8 cellular contexts compared by ENCODE assay signal in the genomic region with DNA sequence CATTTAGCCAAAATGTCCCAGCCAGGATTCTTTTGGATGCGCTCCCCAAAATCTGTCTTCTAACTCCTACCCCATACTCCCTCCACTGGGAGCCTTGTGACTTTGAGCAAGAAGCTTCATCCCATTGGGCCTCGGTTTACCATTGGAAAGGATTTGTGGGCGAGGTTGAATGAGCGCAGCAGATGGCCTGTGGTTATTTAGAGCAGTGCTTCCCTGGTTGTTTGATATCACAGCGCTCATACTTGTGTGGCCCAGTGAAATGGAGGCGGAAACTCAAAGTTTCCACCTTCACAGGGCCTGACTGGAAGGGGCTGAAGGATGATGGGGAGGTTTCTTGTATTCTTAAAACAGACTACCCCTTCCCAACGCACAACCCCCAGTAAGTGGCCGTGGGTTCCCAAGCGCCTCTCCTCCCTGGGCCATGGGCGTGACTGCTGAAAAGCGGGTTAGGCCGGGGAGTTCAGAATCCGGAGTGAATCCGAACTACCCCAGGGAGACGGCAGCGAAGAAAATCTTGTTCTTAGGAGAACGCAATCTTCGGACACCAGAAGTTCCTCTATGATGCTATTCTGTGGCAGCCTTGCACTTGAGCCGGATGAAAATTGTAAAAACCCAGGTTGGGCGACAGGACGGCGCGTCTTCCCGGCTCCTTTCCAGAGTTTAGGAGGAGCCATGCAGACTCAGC. TPM values are rescaled to one million over a fixed set of nuclear protein-coding genes. Genes with fewer than 3 reads are reported as not detected.
DNase-seq lines count a peak whose midpoint lies in the region; ATAC-seq and TF ChIP-seq lines count a peak whose summit lies in the region.

No MANE protein-coding gene starts in this region.

- H3K36me3 ChIP-seq in SJSA1 = peaks cover 81% of the 10 kb centered on the region
- H3K36me3 ChIP-seq in ectodermal cell (ENCODE audit: control insufficient read depth, insufficient read depth, low read length) = peaks cover 46% of the 10 kb centered on the region

- H3K4me1 Mint-ChIP-seq in naive thymus-derived CD8-positive, alpha-beta T cell = peaks cover 17 to 54% (median 43%) of the 10 kb centered on the region in 4 donors

- 14 to 16% methylated on average over 24 of the region's 24 CpGs for WGBS in ectodermal cell, 2 experiments

- H3K27me3 ChIP-seq in SJSA1 (replicated peaks) = no peaks in the 10 kb centered on the region
- no peaks in the 10 kb centered on the region for H3K27me3 ChIP-seq in ectodermal cell (ENCODE audit: control insufficient read depth, insufficient read depth, low read length, poor library complexity, severe bottlenecking)

- H3K27ac ChIP-seq in SJSA1 = peak overlapping the region; percentile 99
- peak overlapping the region; percentile 90 for H3K27ac ChIP-seq in ectodermal cell (ENCODE audit: insufficient read depth, low read depth, low read length, poor library complexity, severe bottlenecking)

- TF ChIP-seq CTCF in GM12864 (IDR thresholded peaks at IDR 0.05; ENCODE audit: low read depth, low read length, missing control alignments) = no peak

- peaks cover 8 to 62% (median 29%) of the 10 kb centered on the region in 3 donors for H3K36me3 Mint-ChIP-seq in naive thymus-derived CD8-positive, alpha-beta T cell

- H3K4me1 ChIP-seq in SJSA1 (replicated peaks) = peaks cover 35% of the 10 kb centered on the region
- peaks cover 17% of the 10 kb centered on the region for H3K4me1 ChIP-seq in ectodermal cell (ENCODE audit: control insufficient read depth, insufficient read depth, low read length)

- peaks cover 0 to 3% (median 0%) of the 10 kb centered on the region in 9 donors for H3K9me3 Mint-ChIP-seq in naive thymus-derived CD8-positive, alpha-beta T cell

- peaks cover 0 to 4% (median 0%) of the 10 kb centered on the region in 5 donors for H3K27me3 Mint-ChIP-seq in naive thymus-derived CD8-positive, alpha-beta T cell

- no peak for ATAC-seq in naive thymus-derived CD8-positive, alpha-beta T cell
- no peak for ATAC-seq in GM21526 (IDR thresholded peaks at IDR 0.05; ENCODE audit: low FRiP score, unreplicated experiment)

- DNase-seq in AG08395 (ENCODE audit: low spot score) = peak; percentile 67
- DNase-seq in GM12864 (ENCODE audit: low read depth) = no peak
- DNase-seq in SJSA1 (ENCODE audit: low read depth in 1 of 2, low spot score in 2 of 2) = no peak
- peak in 1 of 10 donors; percentile 15 for DNase-seq in naive thymus-derived CD8-positive, alpha-beta T cell
- no peak for DNase-seq in NCI-H774 (lab: John Stamatoyannopoulos, UW)
- no peak for DNase-seq in HK-2 (ENCODE audit: unreplicated experiment)

- peak overlapping the region; percentile 87 to 100 (median 98) for H3K4me3 Mint-ChIP-seq in naive thymus-derived CD8-positive, alpha-beta T cell

- POLR2A ChIA-PET in naive thymus-derived CD8-positive, alpha-beta T cell (lab: Charles Lee) = interaction anchor here (0.6 to 7.5 kb wide), 32 partner anchors 9 to 525 kb away, joined by 3 to 135 read pairs (median 4); a partner anchor contains a TSS

- H3K9me3 ChIP-seq in SJSA1 (replicated peaks) = no peaks in the 10 kb centered on the region
- H3K9me3 ChIP-seq in ectodermal cell (ENCODE audit: control insufficient read depth, low read length) = no peaks in the 10 kb centered on the region

- H3K27ac Mint-ChIP-seq in naive thymus-derived CD8-positive, alpha-beta T cell = peak overlapping the region; percentile 82 to 100 (median 98)

- H3K4me3 ChIP-seq in GM12864 (ENCODE audit: low read depth, low read length) (peak overlapping the region; percentile 67), SJSA1 (peak overlapping the region; percentile 96), ectodermal cell (ENCODE audit: insufficient read depth, low read depth, low read length) (peak overlapping the region; percentile 100)

RNA-seq across cellular contexts. Expression of a gene that starts 1.2 kb away (rescaled TPM):
- total RNA-seq in SJSA1 (2014; rRNA removed; shearing (Covaris generic)) = 225 and 281 TPM in 2 replicates
- polyA plus RNA-seq in ectodermal cell (2013, experiment 1 of 4) = 286 TPM
- polyA plus RNA-seq in ectodermal cell (2013, experiment 2 of 4) = 320 TPM
- 282 TPM for polyA plus RNA-seq in ectodermal cell (2013, experiment 3 of 4)
- polyA plus RNA-seq in ectodermal cell (2013, experiment 4 of 4) = 313 TPM
- total RNA-seq in naive thymus-derived CD8-positive, alpha-beta T cell = 100 to 1,000 TPM; 301 to 312 TPM
- 100 to 1,000 TPM in 1 of 3 donors, 10 to 100 TPM in 2; 51.9 to 122 (median 61.0) TPM for polyA plus RNA-seq in naive thymus-derived CD8-positive, alpha-beta T cell

RNA-seq across cellular contexts. Expression of a gene that starts 13.4 kb away (rescaled TPM):
- 177 and 263 TPM in 2 replicates for total RNA-seq in SJSA1 (2014; rRNA removed; shearing (Covaris generic))
- 67.8 TPM for polyA plus RNA-seq in ectodermal cell (2013, experiment 1 of 4)
- polyA plus RNA-seq in ectodermal cell (2013, experiment 2 of 4) = 69.3 TPM
- 68.2 TPM for polyA plus RNA-seq in ectodermal cell (2013, experiment 3 of 4)
- polyA plus RNA-seq in ectodermal cell (2013, experiment 4 of 4) = 79.0 TPM
- 10 to 100 TPM; 76.1 to 78.2 TPM for total RNA-seq in naive thymus-derived CD8-positive, alpha-beta T cell
- 100 to 1,000 TPM; 122 to 129 (median 128) TPM for polyA plus RNA-seq in naive thymus-derived CD8-positive, alpha-beta T cell

RNA-seq across cellular contexts. Expression of a gene that starts 17.0 kb away (rescaled TPM):
- 20.9 and 22.9 TPM in 2 replicates for total RNA-seq in SJSA1 (2014; rRNA removed; shearing (Covaris generic))
- polyA plus RNA-seq in ectodermal cell (2013, experiment 1 of 4) = 40.4 TPM
- polyA plus RNA-seq in ectodermal cell (2013, experiment 2 of 4) = 48.4 TPM
- 28.6 TPM for polyA plus RNA-seq in ectodermal cell (2013, experiment 3 of 4)
- polyA plus RNA-seq in ectodermal cell (2013, experiment 4 of 4) = 32.2 TPM
- total RNA-seq in naive thymus-derived CD8-positive, alpha-beta T cell = 10 to 100 TPM; 41.8 to 47.8 TPM
- 10 to 100 TPM; 22.2 to 35.8 (median 25.9) TPM for polyA plus RNA-seq in naive thymus-derived CD8-positive, alpha-beta T cell

RNA-seq across cellular contexts. Expression of a gene that starts 51.4 kb away (rescaled TPM):
- total RNA-seq in SJSA1 (2014; rRNA removed; shearing (Covaris generic)) = 0.03 TPM in 1 of 2 replicates, not detected in the other
- 0.37 TPM for polyA plus RNA-seq in ectodermal cell (2013, experiment 1 of 4)
- 0.41 TPM for polyA plus RNA-seq in ectodermal cell (2013, experiment 2 of 4)
- polyA plus RNA-seq in ectodermal cell (2013, experiment 3 of 4) = 0.32 TPM
- polyA plus RNA-seq in ectodermal cell (2013, experiment 4 of 4) = 0.24 TPM
- total RNA-seq in naive thymus-derived CD8-positive, alpha-beta T cell = 10 to 100 TPM; 14.4 to 14.9 TPM
- polyA plus RNA-seq in naive thymus-derived CD8-positive, alpha-beta T cell = under 1 TPM; 0.04 to 0.33 (median 0.10) TPM
